8 cellular contexts compared by ENCODE assay signal in genomic region chr15:87672309-87672897, GRCh38.
DNase-seq lines count a peak whose midpoint lies in the region; ATAC-seq and TF ChIP-seq lines count a peak whose summit lies in the region.

No MANE protein-coding gene starts in this region.

- no peak overlapping the region for H3K27ac ChIP-seq in mammary epithelial cell (ENCODE audit: insufficient read depth, low read depth, low read length)

- peaks cover 17% of the 10 kb centered on the region for H3K9me3 Mint-ChIP-seq in activated CD8-positive, alpha-beta T cell treated with anti-CD3 and anti-CD28 coated beads for 36 hours

- TF ChIP-seq POLR2A in lower leg skin (IDR thresholded peaks at IDR 0.05) = no peak

- CTCF ChIA-PET in mammary epithelial cell (lab: Charles Lee; ENCODE audit: low non-redundant PET) = no interaction called here
- CTCF ChIA-PET in activated CD8-positive, alpha-beta T cell treated with anti-CD3 and anti-CD28 coated beads for 36 hours (lab: Charles Lee) = no interaction called here

- H2AFZ ChIP-seq in mammary epithelial cell (ENCODE audit: low read depth, low read length) = no peak overlapping the region

- no peak overlapping the region for H3K4me3 ChIP-seq in AG10803 (ENCODE audit: low read length)
- H3K4me3 ChIP-seq in mammary epithelial cell (replicated peaks in 1 of 3; ENCODE audit: insufficient read depth in 1 of 3, low read depth in 2 of 3, low read length in 3 of 3) = no peak overlapping the region
- no peak overlapping the region for H3K4me3 ChIP-seq in lower leg skin (ENCODE audit: low read depth, poor library complexity, severe bottlenecking)

- peaks cover 5% of the 10 kb centered on the region for H3K4me1 ChIP-seq in mammary epithelial cell (ENCODE audit: insufficient read depth, low read length)

- H3K79me2 ChIP-seq in mammary epithelial cell (ENCODE audit: insufficient read depth, low read length) = no peaks in the 10 kb centered on the region

- no TSS peak for BruUV-seq in mammary epithelial cell (replicated peaks; lab: Mats Ljungman, UMichigan)

- in situ Hi-C loops in mammary epithelial cell (cut with MboI; ENCODE audit: low sequenced_read_pairs in 2 of 2) = no loop called here

- H3K9me3 ChIP-seq in mammary epithelial cell (replicated peaks; ENCODE audit: insufficient read depth, low read length) = no peaks in the 10 kb centered on the region

- TF ChIP-seq CTCF in AG10803 (conservative IDR thresholded peaks at IDR 0.05; ENCODE audit: low read length) (peak; percentile 93), mammary epithelial cell (conservative IDR thresholded peaks at IDR 0.05 in 1 of 2, IDR thresholded peaks at IDR 0.05 in 1 of 2; ENCODE audit: extremely low read depth in 1 of 2, insufficient read depth in 1 of 2, low read depth in 1 of 2, low read length in 2 of 2) (peak; percentile 74 to 88), lower leg skin (IDR thresholded peaks at IDR 0.05) (no peak)
- no peak for TF ChIP-seq CTCF in activated CD8-positive, alpha-beta T cell treated with anti-CD3 and anti-CD28 coated beads for 36 hours (IDR thresholded peaks at IDR 0.05)

- H3K27ac Mint-ChIP-seq in activated CD8-positive, alpha-beta T cell treated with anti-CD3 and anti-CD28 coated beads for 36 hours = no peak overlapping the region

- ATAC-seq in left colon = no peak
- ATAC-seq in activated CD8-positive, alpha-beta T cell treated with anti-CD3 and anti-CD28 coated beads for 36 hours = no peak

- H3K36me3 ChIP-seq in mammary epithelial cell (ENCODE audit: insufficient read depth, low read length) = no peaks in the 10 kb centered on the region

- H3K9ac ChIP-seq in mammary epithelial cell (ENCODE audit: insufficient read depth, low read length) = no peak overlapping the region

- H3K4me2 ChIP-seq in mammary epithelial cell (ENCODE audit: insufficient read depth, low read depth, low read length) = no peak overlapping the region

- H3K4me1 Mint-ChIP-seq in activated CD8-positive, alpha-beta T cell treated with anti-CD3 and anti-CD28 coated beads for 36 hours (ENCODE audit: low read depth) = no peaks in the 10 kb centered on the region

- H3K27me3 ChIP-seq in mammary epithelial cell (ENCODE audit: insufficient read depth, low read length) = no peaks in the 10 kb centered on the region

- intact Hi-C loops in mammary epithelial cell (cut with micrococcal nuclease) (loop anchor here (1.0 to 5.0 kb wide), 2 partner anchors 575 to 630 kb away; no protein-coding TSS in a partner anchor), lower leg skin (cut with DNase I; ENCODE audit: low total_unique reads) (no loop called here), left colon (cut with DNase I, micrococcal nuclease) (no loop called here)
- intact Hi-C loops in activated CD8-positive, alpha-beta T cell treated with anti-CD3 and anti-CD28 coated beads for 36 hours (cut with micrococcal nuclease) = no loop called here

- H4K20me1 ChIP-seq in mammary epithelial cell (ENCODE audit: insufficient read depth, low read length) = no peaks in the 10 kb centered on the region

- DNase-seq in AG10803 (ENCODE audit: low read depth) (peak; percentile 44), LHCN-M2 (ENCODE audit: low read depth) (peak; percentile 12), mammary epithelial cell (peak; percentile 29), medulla oblongata (ENCODE audit: extremely low spot score) (peak; percentile 39), lower leg skin (ENCODE audit: low spot score in 2 of 2) (no peak), left colon (no peak)
- DNase-seq in NK-92 treated with Interleukin-12 subunit alpha and Interleukin-12 subunit beta, amount 100 ng/mL, for 24 hours (lab: John Stamatoyannopoulos, UW) = no peak
- DNase-seq in activated CD8-positive, alpha-beta T cell treated with anti-CD3 and anti-CD28 coated beads for 36 hours = no peak

- no peaks in the 10 kb centered on the region for H3K27me3 Mint-ChIP-seq in activated CD8-positive, alpha-beta T cell treated with anti-CD3 and anti-CD28 coated beads for 36 hours

- POLR2A ChIA-PET in activated CD8-positive, alpha-beta T cell treated with anti-CD3 and anti-CD28 coated beads for 36 hours (lab: Charles Lee) = no interaction called here

- WGBS in mammary epithelial cell (ENCODE audit: low coverage, missing lambda C conversion rate) = 24% methylated on average over 3 of the region's 4 CpGs
- WGBS in lower leg skin, 2 donors = 21 to 37% methylated on average over 4 of the region's 4 CpGs

- dilution Hi-C loops in mammary epithelial cell (cut with HindIII; ENCODE audit: low sequenced_read_pairs) = no loop called here

- no peaks in the 10 kb centered on the region for H3K36me3 Mint-ChIP-seq in activated CD8-positive, alpha-beta T cell treated with anti-CD3 and anti-CD28 coated beads for 36 hours (ENCODE audit: low read depth)

- H3K4me3 Mint-ChIP-seq in activated CD8-positive, alpha-beta T cell treated with anti-CD3 and anti-CD28 coated beads for 36 hours = no peak overlapping the region

Comparison
In these comparisons a context has a peak if more than half of its experiments do, and no peak if none do; other contexts are left out.
1. DNase-seq: peak in AG10803 (single experiment), LHCN-M2 (single experiment), mammary epithelial cell (single experiment) and medulla oblongata (single experiment); none in lower leg skin (0 of 2), NK-92 treated with Interleukin-12 subunit alpha and Interleukin-12 subunit beta, amount 100 ng/mL, for 24 hours (single experiment), left colon (0 of 2) and activated CD8-positive, alpha-beta T cell treated with anti-CD3 and anti-CD28 coated beads for 36 hours (single experiment).
2. CTCF ChIP-seq: peak in AG10803 (single experiment) and mammary epithelial cell (2 of 2); none in lower leg skin (0 of 3) and activated CD8-positive, alpha-beta T cell treated with anti-CD3 and anti-CD28 coated beads for 36 hours (single experiment).